In the genomic region with DNA sequence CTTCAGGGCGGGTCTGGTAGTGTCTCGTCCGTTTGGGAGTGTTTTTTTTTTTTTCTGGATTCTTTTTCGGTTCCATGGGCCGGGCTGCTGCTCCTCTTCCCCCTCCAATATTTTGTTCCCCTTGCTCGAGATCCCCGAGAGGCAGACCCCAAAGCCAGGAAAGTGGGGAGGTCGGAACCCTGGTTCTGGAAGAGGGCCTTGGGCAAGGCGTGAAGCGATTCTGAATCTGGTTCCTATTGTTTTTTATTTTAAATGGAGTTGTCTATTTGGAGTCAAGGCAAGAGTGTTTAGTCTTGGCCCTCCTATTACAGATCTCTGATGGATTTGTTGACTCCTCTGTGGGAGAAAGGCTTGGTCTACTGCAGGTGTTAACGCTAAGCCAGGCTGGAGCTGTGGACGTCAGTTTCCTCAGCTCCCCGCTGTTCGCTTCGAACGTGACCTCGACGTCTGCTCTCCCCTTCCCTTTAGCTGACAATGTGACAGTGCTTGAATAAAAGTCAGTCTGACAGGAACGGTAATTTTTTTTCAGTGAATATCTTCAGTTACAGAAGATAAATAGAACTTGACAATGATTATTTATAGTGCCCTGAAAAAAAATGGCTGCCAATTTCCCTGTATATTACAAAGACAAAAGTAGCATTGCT, we compare ENCODE assay signal across 8 cellular contexts. TPM values are rescaled to one million over a fixed set of nuclear protein-coding genes. Genes with fewer than 3 reads are reported as not detected.
DNase-seq lines count a peak whose midpoint lies in the region; ATAC-seq and TF ChIP-seq lines count a peak whose summit lies in the region.

No MANE protein-coding gene starts in this region.

- H3K36me3 ChIP-seq in spleen = peaks cover 0 to 2% (median 0%) of the 10 kb centered on the region in 6 donors

- no peak for TF ChIP-seq POLR2A in spleen (IDR thresholded peaks at IDR 0.05)

- H3K27me3 ChIP-seq in spleen (replicated peaks in 1 of 7) = no peaks in the 10 kb centered on the region

- in situ Hi-C loops in Caki2 (cut with HindIII; ENCODE audit: low pct_unique_long_range_greater_than_20kb, low sequenced_read_pairs) (no loop called here), KBM-7 (cut with MboI; ENCODE audit: low pct_unique_long_range_greater_than_20kb, low sequenced_read_pairs) (no loop called here)

- DNase-seq in Caki2 (ENCODE audit: low read depth) (peak; percentile 67), KBM-7 (peak; percentile 54), T-helper 1 cell (peak in 3 of 5 donors; percentile 8 to 56 (median 22)), brain pericyte (ENCODE audit: low read depth, low spot score) (peak; percentile 30), iris pigment epithelial cell (ENCODE audit: low read depth) (peak; percentile 47), spleen (peak; percentile 81), cortex of kidney (lab: John Stamatoyannopoulos, UW) (no peak)

- H3K27ac ChIP-seq in spleen = peak overlapping the region; percentile 94 to 99 (median 97)

- peak overlapping the region; percentile 50 to 82 (median 66) for H3K4me3 ChIP-seq in spleen

- WGBS in spleen, 5 donors = 0 to 1% (median 0%) methylated on average over 19 of the region's 19 CpGs

- TF ChIP-seq CTCF in spleen (IDR thresholded peaks at IDR 0.05 in 8 of 11, conservative IDR thresholded peaks at IDR 0.05 in 3 of 11) = peak in 1 of 11 experiments; percentile 4

- peaks cover 4 to 49% (median 30%) of the 10 kb centered on the region in 6 donors for H3K4me1 ChIP-seq in spleen

- intact Hi-C loops in spleen (cut with DNase I; ENCODE audit: low total_unique reads) = no loop called here

- H3K9me3 ChIP-seq in spleen = no peaks in the 10 kb centered on the region

- no peak for ATAC-seq in HG02571 (IDR thresholded peaks at IDR 0.05; ENCODE audit: unreplicated experiment)

RNA-seq across cellular contexts. Expression of a gene that starts 0.7 kb away (rescaled TPM):
- total RNA-seq in Caki2 (2014; rRNA removed; shearing (Covaris generic); ENCODE audit: low replicate concordance) = 1.1 and 5.2 TPM in 2 replicates
- total RNA-seq in spleen = 10 to 100 TPM in 1 of 7 donors, 1 to 10 TPM in 6; 4.6 to 10.5 (median 8.0) TPM
- polyA plus RNA-seq in spleen = 1 to 10 TPM; 1.7 to 3.0 (median 2.2) TPM

RNA-seq across cellular contexts. Expression of a gene that starts 52.4 kb away (rescaled TPM):
- total RNA-seq in Caki2 (2014; rRNA removed; shearing (Covaris generic); ENCODE audit: low replicate concordance) = 16.9 and 50.9 TPM in 2 replicates
- 10 to 100 TPM; 39.6 to 61.5 (median 58.2) TPM for total RNA-seq in spleen
- 10 to 100 TPM; 36.5 to 53.1 (median 42.4) TPM for polyA plus RNA-seq in spleen
